ENCODE assay signal across 1 cellular context in the genomic region with DNA sequence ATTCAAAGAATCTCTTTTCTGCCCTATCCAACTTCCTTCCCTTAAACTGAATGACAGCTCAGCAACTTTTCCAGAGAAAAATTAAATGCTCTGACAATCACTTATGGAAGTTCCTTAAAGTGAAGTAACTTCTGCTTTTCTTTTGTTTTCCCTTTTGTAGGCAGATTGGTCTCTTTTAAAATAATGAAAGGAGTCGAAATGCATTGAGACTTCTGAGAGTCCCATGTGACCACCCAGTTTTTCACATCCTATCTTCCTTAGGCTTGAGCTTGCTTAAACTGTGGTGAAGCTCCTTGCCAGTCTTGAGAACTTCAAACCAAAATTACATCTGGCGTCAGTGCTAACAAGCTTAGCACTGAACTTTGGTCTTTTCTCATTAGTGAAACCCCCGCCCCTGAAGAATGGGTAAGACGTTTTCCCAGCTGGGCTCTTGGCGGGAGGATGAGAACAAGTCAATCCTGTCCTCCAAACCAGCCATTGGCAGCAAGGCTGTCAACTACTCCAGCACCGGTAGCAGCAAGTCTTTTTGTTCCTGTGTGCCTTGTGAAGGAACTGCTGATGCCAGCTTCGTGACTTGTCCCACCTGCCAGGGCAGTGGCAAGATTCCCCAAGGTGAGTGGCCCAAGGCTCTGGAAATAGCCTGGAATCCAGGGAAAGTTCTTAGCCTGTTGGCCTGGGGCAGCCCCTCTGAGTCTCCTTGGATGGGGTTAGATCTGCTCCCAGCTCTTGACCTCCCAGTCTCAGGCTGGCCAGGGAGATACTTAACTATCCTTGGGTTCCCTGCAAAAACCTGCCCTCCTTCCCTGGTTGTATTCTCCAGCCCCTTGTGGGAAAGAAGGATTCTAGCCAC.
TF ChIP-seq lines count a peak whose summit lies in the region.

No MANE protein-coding gene starts in this region.

TF ChIP-seq in WTC11, 78 proteins besides CTCF, POLR2A, EP300 and RAD21 (continued from another document):
- no peak for TF ChIP-seq STAT6 (CRISPR knock-in tag; conservative IDR thresholded peaks at IDR 0.05; ENCODE audit: low read depth)
- no peak for TF ChIP-seq NR3C1 (CRISPR knock-in tag; conservative IDR thresholded peaks at IDR 0.05; ENCODE audit: low read depth)
- TF ChIP-seq, protein P1, sequence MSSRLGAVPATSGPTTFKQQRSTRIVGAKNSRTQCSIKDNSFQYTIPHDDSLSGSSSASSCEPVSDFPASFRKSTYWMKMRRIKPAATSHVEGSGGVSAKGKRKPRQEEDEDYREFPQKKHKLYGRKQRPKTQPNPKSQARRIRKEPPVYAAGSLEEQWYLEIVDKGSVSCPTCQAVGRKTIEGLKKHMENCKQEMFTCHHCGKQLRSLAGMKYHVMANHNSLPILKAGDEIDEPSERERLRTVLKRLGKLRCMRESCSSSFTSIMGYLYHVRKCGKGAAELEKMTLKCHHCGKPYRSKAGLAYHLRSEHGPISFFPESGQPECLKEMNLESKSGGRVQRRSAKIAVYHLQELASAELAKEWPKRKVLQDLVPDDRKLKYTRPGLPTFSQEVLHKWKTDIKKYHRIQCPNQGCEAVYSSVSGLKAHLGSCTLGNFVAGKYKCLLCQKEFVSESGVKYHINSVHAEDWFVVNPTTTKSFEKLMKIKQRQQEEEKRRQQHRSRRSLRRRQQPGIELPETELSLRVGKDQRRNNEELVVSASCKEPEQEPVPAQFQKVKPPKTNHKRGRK (CRISPR knock-in tag; IDR thresholded peaks at IDR 0.05; ENCODE audit: borderline replicate concordance) = no peak
- no peak for TF ChIP-seq NR2C2 (CRISPR knock-in tag; IDR thresholded peaks at IDR 0.05)
- TF ChIP-seq, protein P2, sequence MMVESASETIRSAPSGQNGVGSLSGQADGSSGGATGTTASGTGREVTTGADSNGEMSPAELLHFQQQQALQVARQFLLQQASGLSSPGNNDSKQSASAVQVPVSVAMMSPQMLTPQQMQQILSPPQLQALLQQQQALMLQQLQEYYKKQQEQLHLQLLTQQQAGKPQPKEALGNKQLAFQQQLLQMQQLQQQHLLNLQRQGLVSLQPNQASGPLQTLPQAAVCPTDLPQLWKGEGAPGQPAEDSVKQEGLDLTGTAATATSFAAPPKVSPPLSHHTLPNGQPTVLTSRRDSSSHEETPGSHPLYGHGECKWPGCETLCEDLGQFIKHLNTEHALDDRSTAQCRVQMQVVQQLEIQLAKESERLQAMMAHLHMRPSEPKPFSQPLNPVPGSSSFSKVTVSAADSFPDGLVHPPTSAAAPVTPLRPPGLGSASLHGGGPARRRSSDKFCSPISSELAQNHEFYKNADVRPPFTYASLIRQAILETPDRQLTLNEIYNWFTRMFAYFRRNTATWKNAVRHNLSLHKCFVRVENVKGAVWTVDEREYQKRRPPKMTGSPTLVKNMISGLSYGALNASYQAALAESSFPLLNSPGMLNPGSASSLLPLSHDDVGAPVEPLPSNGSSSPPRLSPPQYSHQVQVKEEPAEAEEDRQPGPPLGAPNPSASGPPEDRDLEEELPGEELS (CRISPR knock-in tag; IDR thresholded peaks at IDR 0.05) = no peak
- TF ChIP-seq CBFB (CRISPR knock-in tag; IDR thresholded peaks at IDR 0.05; ENCODE audit: low read depth) = no peak
- no peak for TF ChIP-seq JAZF1 (CRISPR knock-in tag; IDR thresholded peaks at IDR 0.05)
- TF ChIP-seq, protein P3, sequence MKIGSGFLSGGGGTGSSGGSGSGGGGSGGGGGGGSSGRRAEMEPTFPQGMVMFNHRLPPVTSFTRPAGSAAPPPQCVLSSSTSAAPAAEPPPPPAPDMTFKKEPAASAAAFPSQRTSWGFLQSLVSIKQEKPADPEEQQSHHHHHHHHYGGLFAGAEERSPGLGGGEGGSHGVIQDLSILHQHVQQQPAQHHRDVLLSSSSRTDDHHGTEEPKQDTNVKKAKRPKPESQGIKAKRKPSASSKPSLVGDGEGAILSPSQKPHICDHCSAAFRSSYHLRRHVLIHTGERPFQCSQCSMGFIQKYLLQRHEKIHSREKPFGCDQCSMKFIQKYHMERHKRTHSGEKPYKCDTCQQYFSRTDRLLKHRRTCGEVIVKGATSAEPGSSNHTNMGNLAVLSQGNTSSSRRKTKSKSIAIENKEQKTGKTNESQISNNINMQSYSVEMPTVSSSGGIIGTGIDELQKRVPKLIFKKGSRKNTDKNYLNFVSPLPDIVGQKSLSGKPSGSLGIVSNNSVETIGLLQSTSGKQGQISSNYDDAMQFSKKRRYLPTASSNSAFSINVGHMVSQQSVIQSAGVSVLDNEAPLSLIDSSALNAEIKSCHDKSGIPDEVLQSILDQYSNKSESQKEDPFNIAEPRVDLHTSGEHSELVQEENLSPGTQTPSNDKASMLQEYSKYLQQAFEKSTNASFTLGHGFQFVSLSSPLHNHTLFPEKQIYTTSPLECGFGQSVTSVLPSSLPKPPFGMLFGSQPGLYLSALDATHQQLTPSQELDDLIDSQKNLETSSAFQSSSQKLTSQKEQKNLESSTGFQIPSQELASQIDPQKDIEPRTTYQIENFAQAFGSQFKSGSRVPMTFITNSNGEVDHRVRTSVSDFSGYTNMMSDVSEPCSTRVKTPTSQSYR (CRISPR knock-in tag; IDR thresholded peaks at IDR 0.05) = no peak
